Comparison of ENCODE assay signal across 8 cellular contexts in the genomic region with DNA sequence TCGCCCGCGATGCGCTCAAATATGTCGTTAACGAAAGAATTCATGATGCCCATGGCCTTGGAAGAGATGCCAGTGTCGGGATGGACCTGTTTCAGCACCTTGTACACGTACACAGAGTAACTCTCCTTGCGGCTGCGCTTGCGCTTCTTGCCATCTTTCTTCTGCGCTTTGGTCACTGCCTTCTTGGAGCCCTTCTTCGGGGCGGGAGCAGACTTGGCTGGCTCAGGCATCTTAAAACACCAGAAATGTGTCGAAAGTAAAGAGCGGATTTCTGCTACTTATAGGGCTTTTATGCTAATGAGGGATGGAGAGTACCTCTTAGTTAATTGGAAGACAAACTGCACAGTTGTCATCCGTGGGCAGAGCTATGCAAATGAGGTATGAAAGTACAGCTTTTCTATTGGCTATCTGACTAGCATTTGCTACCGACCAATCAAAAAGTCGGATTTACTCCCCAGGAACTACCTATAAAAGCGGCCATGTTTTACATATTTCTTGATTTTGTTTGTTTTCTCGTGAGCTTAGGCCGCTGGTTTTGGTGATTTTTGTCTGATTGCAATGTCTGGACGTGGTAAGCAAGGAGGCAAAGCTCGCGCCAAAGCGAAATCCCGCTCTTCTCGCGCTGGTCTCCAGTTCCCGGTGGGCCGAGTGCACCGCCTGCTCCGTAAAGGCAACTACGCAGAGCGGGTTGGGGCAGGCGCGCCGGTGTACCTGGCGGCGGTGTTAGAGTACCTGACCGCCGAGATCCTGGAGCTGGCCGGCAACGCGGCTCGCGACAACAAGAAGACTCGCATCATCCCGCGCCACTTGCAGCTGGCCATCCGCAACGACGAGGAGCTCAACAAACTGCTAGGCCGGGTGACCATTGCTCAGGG. TPM values are rescaled to one million over a fixed set of nuclear protein-coding genes. Genes with fewer than 3 reads are reported as not detected.
A peak's percentile ranks its signal among the peaks of the same experiment; 100 is the strongest.
DNase-seq lines count a peak whose midpoint lies in the region; ATAC-seq lines count a peak whose summit lies in the region.

No MANE protein-coding gene starts in this region.

- H3K27me3 ChIP-seq in effector memory CD4-positive, alpha-beta T cell (replicated peaks; ENCODE audit: control insufficient read depth, insufficient read depth, low read length, poor library complexity, severe bottlenecking): no peaks in the 10 kb centered on the region

- H3K4me1 ChIP-seq in effector memory CD4-positive, alpha-beta T cell (ENCODE audit: control insufficient read depth, insufficient read depth, low read length, poor library complexity, severe bottlenecking): peaks cover 19% of the 10 kb centered on the region

- H3K27ac ChIP-seq in effector memory CD4-positive, alpha-beta T cell (ENCODE audit: insufficient read depth, low read length, poor library complexity, severe bottlenecking): peak overlapping the region; percentile 92

- ATAC-seq in GM21360 (IDR thresholded peaks at IDR 0.05; ENCODE audit: unreplicated experiment): peak; percentile 68

- H3K9me3 ChIP-seq in effector memory CD4-positive, alpha-beta T cell (ENCODE audit: control insufficient read depth, low read length): no peaks in the 10 kb centered on the region

- DNase-seq in COLO829 (ENCODE audit: low spot score) (peak; percentile 100), HT-29 (ENCODE audit: low spot score) (peak; percentile 95), lung microvascular endothelial cell (ENCODE audit: low read depth in 2 of 2) (peak; percentile 98 to 99)
- DNase-seq in NK-92 treated with Interleukin-12 subunit alpha and Interleukin-12 subunit beta, amount 100 ng/mL, for 24 hours (lab: John Stamatoyannopoulos, UW): peak; percentile 83
- DNase-seq in activated CD8-positive, alpha-beta memory T cell treated with anti-CD3 and anti-CD28 coated beads for 48 hours (ENCODE audit: low read depth in 2 of 3, low spot score in 2 of 3): peak; percentile 55 to 71 (median 62)
- peak; percentile 66 to 76 (median 67) for DNase-seq in effector memory CD4-positive, alpha-beta T cell
- peak; percentile 59 to 81 (median 64) for DNase-seq in stimulated activated CD4-positive, alpha-beta T cell treated with anti-CD3 and anti-CD28 coated beads, TNF-alpha, amount 100 ng/mL, for 48 hours (ENCODE audit: low read depth in 3 of 3)

- no peaks in the 10 kb centered on the region for H3K36me3 ChIP-seq in effector memory CD4-positive, alpha-beta T cell (ENCODE audit: control insufficient read depth, insufficient read depth, low read length)

- H3K4me3 ChIP-seq in effector memory CD4-positive, alpha-beta T cell (ENCODE audit: insufficient read depth, low read depth, low read length, poor library complexity, severe bottlenecking): peak overlapping the region; percentile 84

RNA-seq across cellular contexts. Expression of a gene that starts 36.7 kb away (rescaled TPM):
- total RNA-seq in HT-29 (2014; rRNA removed; shearing (Covaris generic)): 7.3 and 8.7 TPM in 2 replicates
- total RNA-seq in lung microvascular endothelial cell: 1.4 and 1.7 TPM in 2 replicates

Comparison
In these comparisons a context has a peak if more than half of its experiments do, and no peak if none do; other contexts are left out.
1. Peak in every context shown above with its lines: DNase-seq, ATAC-seq, H3K4me3 ChIP-seq and H3K27ac ChIP-seq.